7 cellular contexts compared by ENCODE assay signal in genomic region chr1:121221766-121222165, GRCh38. TPM values are rescaled to one million over a fixed set of nuclear protein-coding genes. Genes with fewer than 3 reads are reported as not detected.
DNase-seq lines count a peak whose midpoint lies in the region; ATAC-seq lines count a peak whose summit lies in the region.
"Not testable (repeated sequence)": the region's sequence is repeated elsewhere in the genome, so short reads cannot be mapped to it uniquely, and the experiment has no call there.

No MANE protein-coding gene starts in this region.

- DNase-seq in SJCRH30 = peak; percentile 8 to 40
- DNase-seq in central memory CD8-positive, alpha-beta T cell (ENCODE audit: low spot score in 2 of 2) = not testable (repeated sequence)

- H3K4me1 ChIP-seq in SJCRH30 = not testable (repeated sequence)

- not testable (repeated sequence) for H3K4me3 ChIP-seq in SJCRH30

- H3K4me1 Mint-ChIP-seq in central memory CD8-positive, alpha-beta T cell = not testable (repeated sequence)

- ATAC-seq in GM18511 (IDR thresholded peaks at IDR 0.05; ENCODE audit: unreplicated experiment) (peak; percentile 68), GM19372 (IDR thresholded peaks at IDR 0.05; ENCODE audit: low read depth, unreplicated experiment) (peak; percentile 46), GM21737 (IDR thresholded peaks at IDR 0.05; ENCODE audit: unreplicated experiment) (peak; percentile 44), HG03025 (IDR thresholded peaks at IDR 0.05; ENCODE audit: low FRiP score, unreplicated experiment) (peak; percentile 53), HG03520 (IDR thresholded peaks at IDR 0.05; ENCODE audit: unreplicated experiment) (peak; percentile 70)
- ATAC-seq in central memory CD8-positive, alpha-beta T cell (replicated peaks; ENCODE audit: extremely low read depth, poor library complexity, severe bottlenecking) = peak; percentile 42

- H3K9me3 Mint-ChIP-seq in central memory CD8-positive, alpha-beta T cell = not testable (repeated sequence)

- H3K27me3 ChIP-seq in SJCRH30 = not testable (repeated sequence)

- H3K36me3 ChIP-seq in SJCRH30 = not testable (repeated sequence)

- H3K9me3 ChIP-seq in SJCRH30 (replicated peaks) = not testable (repeated sequence)

- not testable (repeated sequence) for H3K36me3 Mint-ChIP-seq in central memory CD8-positive, alpha-beta T cell (ENCODE audit: insufficient read depth)

- H3K27me3 Mint-ChIP-seq in central memory CD8-positive, alpha-beta T cell = not testable (repeated sequence)

- H3K4me3 Mint-ChIP-seq in central memory CD8-positive, alpha-beta T cell = not testable (repeated sequence)

- not testable (repeated sequence) for H3K27ac Mint-ChIP-seq in central memory CD8-positive, alpha-beta T cell (ENCODE audit: low read depth)

- not testable (repeated sequence) for H3K27ac ChIP-seq in SJCRH30

RNA-seq across cellular contexts. Expression of gene SRGAP2C, which starts 37.0 kb away (rescaled TPM):
- total RNA-seq in SJCRH30 (2014; rRNA removed; shearing (Covaris generic)) = 21.0 and 21.6 TPM in 2 replicates

RNA-seq across cellular contexts. Expression of gene FAM72B, which starts 37.6 kb away (rescaled TPM):
- 14.2 and 15.2 TPM in 2 replicates for total RNA-seq in SJCRH30 (2014; rRNA removed; shearing (Covaris generic))
